Comparison of ENCODE assay signal across 3 cellular contexts in genomic region chr4:1746919-1747602, GRCh38.
TF ChIP-seq lines count a peak whose summit lies in the region.

No MANE protein-coding gene starts in this region.

TF ChIP-seq in SK-N-SH treated with all-trans-retinoic acid at 6 μM for 48 hours, 23 proteins besides CTCF, POLR2A, EP300 and RAD21:
- TF ChIP-seq SNAI2 (CRISPR knock-in tag; IDR thresholded peaks at IDR 0.05) (no peak), TOX (CRISPR knock-in tag; IDR thresholded peaks at IDR 0.05; ENCODE audit: borderline replicate concordance) (no peak), GLIS3 (CRISPR knock-in tag; IDR thresholded peaks at IDR 0.05) (no peak), ZFP3 (CRISPR knock-in tag; IDR thresholded peaks at IDR 0.05) (no peak), ARNTL (CRISPR knock-in tag; IDR thresholded peaks at IDR 0.05; ENCODE audit: borderline replicate concordance, low read depth) (no peak), ZNF8 (CRISPR knock-in tag; IDR thresholded peaks at IDR 0.05) (no peak), CSDC2 (CRISPR knock-in tag; IDR thresholded peaks at IDR 0.05) (no peak), ZNF70 (CRISPR knock-in tag; IDR thresholded peaks at IDR 0.05) (no peak), TCF4 (CRISPR knock-in tag; IDR thresholded peaks at IDR 0.05; ENCODE audit: borderline replicate concordance) (no peak), PPARA (CRISPR knock-in tag; IDR thresholded peaks at IDR 0.05; ENCODE audit: borderline replicate concordance) (no peak), BACH2 (CRISPR knock-in tag; IDR thresholded peaks at IDR 0.05; ENCODE audit: borderline replicate concordance) (no peak), TSHZ2 (CRISPR knock-in tag; IDR thresholded peaks at IDR 0.05) (no peak), RARB (CRISPR knock-in tag; IDR thresholded peaks at IDR 0.05) (no peak), ESRRG (CRISPR knock-in tag; IDR thresholded peaks at IDR 0.05) (no peak), ISL1 (CRISPR knock-in tag; IDR thresholded peaks at IDR 0.05) (no peak), ZC3H10 (CRISPR knock-in tag; IDR thresholded peaks at IDR 0.05) (no peak), CSRNP3 (CRISPR knock-in tag; IDR thresholded peaks at IDR 0.05) (no peak)

TF ChIP-seq in SK-N-SH, 30 proteins besides CTCF, POLR2A, EP300 and RAD21:
- no peak for TF ChIP-seq REST (IDR thresholded peaks at IDR 0.05; ENCODE audit: low read depth, low read length)
- TF ChIP-seq FOSL2 (IDR thresholded peaks at IDR 0.05; ENCODE audit: borderline replicate concordance, low read depth), result no peak
- TF ChIP-seq FOXM1 (IDR thresholded peaks at IDR 0.05; ENCODE audit: low read depth), result no peak
- no peak for TF ChIP-seq SMC3 (IDR thresholded peaks at IDR 0.05; ENCODE audit: low read depth, low read length)
- no peak for TF ChIP-seq NRF1 (IDR thresholded peaks at IDR 0.05; ENCODE audit: low read depth, low read length)
- no peak for TF ChIP-seq CHD2 (IDR thresholded peaks at IDR 0.05; ENCODE audit: low read length, partially characterized antibody)
- no peak for TF ChIP-seq RCOR1 (IDR thresholded peaks at IDR 0.05; ENCODE audit: low read length)
- TF ChIP-seq POLR2AphosphoS5 (IDR thresholded peaks at IDR 0.05; ENCODE audit: low read depth, low read length), result no peak
- TF ChIP-seq TAF1 (IDR thresholded peaks at IDR 0.05; ENCODE audit: borderline replicate concordance, low read depth, low read length), result no peak
- no peak for TF ChIP-seq TEAD4 (IDR thresholded peaks at IDR 0.05; ENCODE audit: borderline replicate concordance, insufficient read depth)

TF ChIP-seq in HepG2, 621 proteins besides CTCF, POLR2A, EP300 and RAD21 (continues in another document):
- TF ChIP-seq NFKB2 (CRISPR knock-in tag; IDR thresholded peaks at IDR 0.05; ENCODE audit: borderline replicate concordance) (peak; percentile 78), ZNF672 (CRISPR knock-in tag; IDR thresholded peaks at IDR 0.05) (no peak), KIAA2018 (CRISPR knock-in tag; IDR thresholded peaks at IDR 0.05; ENCODE audit: borderline replicate concordance) (no peak), NR1H2 (CRISPR knock-in tag; IDR thresholded peaks at IDR 0.05; ENCODE audit: borderline replicate concordance, low read depth) (no peak), SOX6 (IDR thresholded peaks at IDR 0.05) (no peak), SOX6 (CRISPR knock-in tag; IDR thresholded peaks at IDR 0.05) (peak; percentile 71), ZMYM4 (CRISPR knock-in tag; IDR thresholded peaks at IDR 0.05) (no peak; the same call in none of the 2 replicates), ZNF292 (CRISPR knock-in tag; IDR thresholded peaks at IDR 0.05; ENCODE audit: borderline replicate concordance, low read depth) (no peak), PHF21A (CRISPR knock-in tag; IDR thresholded peaks at IDR 0.05) (peak; percentile 84), MTA3 (CRISPR knock-in tag; IDR thresholded peaks at IDR 0.05) (no peak), CCDC6 (CRISPR knock-in tag; IDR thresholded peaks at IDR 0.05) (peak; percentile 84; the same call in 1 of the 2 replicates), TEAD3 (CRISPR knock-in tag; optimal IDR thresholded peaks at IDR 0.05; ENCODE audit: borderline replicate concordance) (no peak), SRF (IDR thresholded peaks at IDR 0.05; ENCODE audit: low read depth, low read length) (no peak), BCL6 (CRISPR knock-in tag; IDR thresholded peaks at IDR 0.05) (peak; percentile 56), ETV6 (CRISPR knock-in tag; conservative IDR thresholded peaks at IDR 0.05) (no peak; the same call in 1 of the 2 replicates), ZNF510 (CRISPR knock-in tag; IDR thresholded peaks at IDR 0.05; ENCODE audit: low read depth) (no peak), MXI1 (IDR thresholded peaks at IDR 0.05; ENCODE audit: borderline replicate concordance, low read depth, low read length) (no peak; the same call in 2 of the 3 replicates), NR2F1 (CRISPR knock-in tag; IDR thresholded peaks at IDR 0.05) (no peak), ZC3H13 (CRISPR knock-in tag; IDR thresholded peaks at IDR 0.05) (no peak), ZNF431 (CRISPR knock-in tag; IDR thresholded peaks at IDR 0.05; ENCODE audit: borderline replicate concordance, low read depth) (no peak), IRF2 (CRISPR knock-in tag; IDR thresholded peaks at IDR 0.05) (peak; percentile 33; the same call in 1 of the 2 replicates), MXD3 (CRISPR knock-in tag; IDR thresholded peaks at IDR 0.05) (0 out of 2 replicates have a peak, but pooled peaks have one; percentile 47), CBX2 (IDR thresholded peaks at IDR 0.05; ENCODE audit: low read depth, low read length) (no peak), CBX2 (CRISPR knock-in tag; IDR thresholded peaks at IDR 0.05; ENCODE audit: low read depth) (no peak), SRY (CRISPR knock-in tag; IDR thresholded peaks at IDR 0.05) (no peak; the same call in none of the 2 replicates)
- TF ChIP-seq, protein P1, sequence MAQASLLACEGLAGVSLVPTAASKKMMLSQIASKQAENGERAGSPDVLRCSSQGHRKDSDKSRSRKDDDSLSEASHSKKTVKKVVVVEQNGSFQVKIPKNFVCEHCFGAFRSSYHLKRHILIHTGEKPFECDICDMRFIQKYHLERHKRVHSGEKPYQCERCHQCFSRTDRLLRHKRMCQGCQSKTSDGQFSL (CRISPR knock-in tag; IDR thresholded peaks at IDR 0.05), result 0 out of 2 replicates have a peak, but pooled peaks have one; percentile 52
- TF ChIP-seq, protein P2, sequence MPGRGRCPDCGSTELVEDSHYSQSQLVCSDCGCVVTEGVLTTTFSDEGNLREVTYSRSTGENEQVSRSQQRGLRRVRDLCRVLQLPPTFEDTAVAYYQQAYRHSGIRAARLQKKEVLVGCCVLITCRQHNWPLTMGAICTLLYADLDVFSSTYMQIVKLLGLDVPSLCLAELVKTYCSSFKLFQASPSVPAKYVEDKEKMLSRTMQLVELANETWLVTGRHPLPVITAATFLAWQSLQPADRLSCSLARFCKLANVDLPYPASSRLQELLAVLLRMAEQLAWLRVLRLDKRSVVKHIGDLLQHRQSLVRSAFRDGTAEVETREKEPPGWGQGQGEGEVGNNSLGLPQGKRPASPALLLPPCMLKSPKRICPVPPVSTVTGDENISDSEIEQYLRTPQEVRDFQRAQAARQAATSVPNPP (CRISPR knock-in tag; IDR thresholded peaks at IDR 0.05), result peak; percentile 51; the same call in 1 of the 2 replicates
- TF ChIP-seq, protein P3, sequence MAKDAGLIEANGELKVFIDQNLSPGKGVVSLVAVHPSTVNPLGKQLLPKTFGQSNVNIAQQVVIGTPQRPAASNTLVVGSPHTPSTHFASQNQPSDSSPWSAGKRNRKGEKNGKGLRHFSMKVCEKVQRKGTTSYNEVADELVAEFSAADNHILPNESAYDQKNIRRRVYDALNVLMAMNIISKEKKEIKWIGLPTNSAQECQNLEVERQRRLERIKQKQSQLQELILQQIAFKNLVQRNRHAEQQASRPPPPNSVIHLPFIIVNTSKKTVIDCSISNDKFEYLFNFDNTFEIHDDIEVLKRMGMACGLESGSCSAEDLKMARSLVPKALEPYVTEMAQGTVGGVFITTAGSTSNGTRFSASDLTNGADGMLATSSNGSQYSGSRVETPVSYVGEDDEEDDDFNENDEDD (CRISPR knock-in tag; IDR thresholded peaks at IDR 0.05; ENCODE audit: borderline replicate concordance), result no peak
- TF ChIP-seq, protein P4, sequence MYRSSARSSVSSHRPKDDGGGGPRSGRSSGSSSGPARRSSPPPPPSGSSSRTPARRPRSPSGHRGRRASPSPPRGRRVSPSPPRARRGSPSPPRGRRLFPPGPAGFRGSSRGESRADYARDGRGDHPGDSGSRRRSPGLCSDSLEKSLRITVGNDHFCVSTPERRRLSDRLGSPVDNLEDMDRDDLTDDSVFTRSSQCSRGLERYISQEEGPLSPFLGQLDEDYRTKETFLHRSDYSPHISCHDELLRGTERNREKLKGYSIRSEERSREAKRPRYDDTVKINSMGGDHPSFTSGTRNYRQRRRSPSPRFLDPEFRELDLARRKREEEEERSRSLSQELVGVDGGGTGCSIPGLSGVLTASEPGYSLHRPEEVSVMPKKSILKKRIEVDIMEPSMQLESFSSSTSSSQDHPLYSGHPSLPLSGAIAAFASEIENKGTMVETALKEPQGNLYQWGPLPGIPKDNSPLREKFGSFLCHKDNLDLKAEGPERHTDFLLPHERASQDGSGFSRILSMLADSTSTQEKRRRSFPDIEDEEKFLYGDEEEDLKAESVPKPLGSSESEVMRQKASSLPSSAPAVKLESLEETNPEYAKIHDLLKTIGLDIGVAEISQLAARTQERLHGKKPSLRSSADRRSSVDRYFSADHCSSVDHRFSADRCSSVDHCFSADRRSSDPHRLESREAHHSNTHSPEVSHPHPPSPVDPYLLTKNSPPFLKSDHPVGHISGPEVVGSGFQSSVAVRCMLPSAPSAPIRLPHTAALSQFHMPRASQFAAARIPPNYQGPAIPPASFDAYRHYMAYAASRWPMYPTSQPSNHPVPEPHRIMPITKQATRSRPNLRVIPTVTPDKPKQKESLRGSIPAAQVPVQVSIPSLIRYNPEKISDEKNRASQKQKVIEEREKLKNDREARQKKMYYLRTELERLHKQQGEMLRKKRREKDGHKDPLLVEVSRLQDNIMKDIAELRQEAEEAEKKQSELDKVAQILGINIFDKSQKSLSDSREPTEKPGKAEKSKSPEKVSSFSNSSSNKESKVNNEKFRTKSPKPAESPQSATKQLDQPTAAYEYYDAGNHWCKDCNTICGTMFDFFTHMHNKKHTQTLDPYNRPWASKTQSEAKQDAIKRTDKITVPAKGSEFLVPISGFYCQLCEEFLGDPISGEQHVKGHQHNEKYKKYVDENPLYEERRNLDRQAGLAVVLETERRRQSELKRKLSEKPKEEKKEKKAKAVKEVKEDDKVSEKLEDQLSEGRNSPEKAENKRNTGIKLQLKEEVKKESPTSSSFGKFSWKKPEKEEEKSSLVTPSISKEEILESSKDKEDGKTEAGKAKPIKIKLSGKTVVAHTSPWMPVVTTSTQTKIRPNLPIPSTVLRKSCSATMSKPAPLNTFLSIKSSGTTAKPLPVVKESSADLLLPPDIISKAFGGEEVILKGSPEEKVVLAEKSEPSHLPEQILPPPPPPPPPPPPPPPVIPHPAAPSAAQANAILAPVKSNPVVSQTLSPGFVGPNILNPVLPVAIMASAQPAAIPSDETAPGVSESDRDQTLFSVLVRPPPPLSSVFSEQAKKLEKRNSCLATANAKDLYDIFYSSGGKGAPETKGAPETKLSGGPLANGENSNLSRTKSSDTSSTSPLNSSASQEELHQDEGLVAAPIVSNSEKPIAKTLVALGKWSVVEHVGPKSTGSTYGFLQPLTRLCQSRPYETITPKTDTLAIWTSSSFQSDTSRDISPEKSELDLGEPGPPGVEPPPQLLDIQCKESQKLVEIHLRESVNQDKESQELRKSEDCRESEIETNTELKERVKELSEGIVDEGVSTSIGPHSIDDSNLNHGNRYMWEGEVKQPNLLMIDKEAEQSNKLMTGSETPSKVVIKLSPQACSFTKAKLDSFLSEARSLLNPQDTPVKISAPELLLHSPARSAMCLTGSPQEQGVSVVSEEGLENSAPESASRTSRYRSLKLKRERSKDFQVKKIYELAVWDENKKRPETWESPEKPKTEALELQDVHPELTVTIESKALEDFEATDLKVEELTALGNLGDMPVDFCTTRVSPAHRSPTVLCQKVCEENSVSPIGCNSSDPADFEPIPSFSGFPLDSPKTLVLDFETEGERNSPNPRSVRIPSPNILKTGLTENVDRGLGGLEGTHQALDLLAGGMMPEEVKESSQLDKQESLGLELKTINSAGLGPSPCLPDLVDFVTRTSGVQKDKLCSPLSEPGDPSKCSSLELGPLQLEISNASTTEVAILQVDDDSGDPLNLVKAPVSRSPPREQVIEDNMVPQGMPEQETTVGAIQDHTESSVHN (CRISPR knock-in tag; IDR thresholded peaks at IDR 0.05), result 0 out of 2 replicates have a peak, but pooled peaks have one; percentile 65
